1 cellular context compared by ENCODE assay signal in genomic region chr15:59170295-59170881, GRCh38.
TF ChIP-seq lines count a peak whose summit lies in the region.

No MANE protein-coding gene starts in this region.

TF ChIP-seq in K562, 482 proteins besides CTCF, POLR2A, EP300 and RAD21 (continued from another document):
- TF ChIP-seq, protein P1, sequence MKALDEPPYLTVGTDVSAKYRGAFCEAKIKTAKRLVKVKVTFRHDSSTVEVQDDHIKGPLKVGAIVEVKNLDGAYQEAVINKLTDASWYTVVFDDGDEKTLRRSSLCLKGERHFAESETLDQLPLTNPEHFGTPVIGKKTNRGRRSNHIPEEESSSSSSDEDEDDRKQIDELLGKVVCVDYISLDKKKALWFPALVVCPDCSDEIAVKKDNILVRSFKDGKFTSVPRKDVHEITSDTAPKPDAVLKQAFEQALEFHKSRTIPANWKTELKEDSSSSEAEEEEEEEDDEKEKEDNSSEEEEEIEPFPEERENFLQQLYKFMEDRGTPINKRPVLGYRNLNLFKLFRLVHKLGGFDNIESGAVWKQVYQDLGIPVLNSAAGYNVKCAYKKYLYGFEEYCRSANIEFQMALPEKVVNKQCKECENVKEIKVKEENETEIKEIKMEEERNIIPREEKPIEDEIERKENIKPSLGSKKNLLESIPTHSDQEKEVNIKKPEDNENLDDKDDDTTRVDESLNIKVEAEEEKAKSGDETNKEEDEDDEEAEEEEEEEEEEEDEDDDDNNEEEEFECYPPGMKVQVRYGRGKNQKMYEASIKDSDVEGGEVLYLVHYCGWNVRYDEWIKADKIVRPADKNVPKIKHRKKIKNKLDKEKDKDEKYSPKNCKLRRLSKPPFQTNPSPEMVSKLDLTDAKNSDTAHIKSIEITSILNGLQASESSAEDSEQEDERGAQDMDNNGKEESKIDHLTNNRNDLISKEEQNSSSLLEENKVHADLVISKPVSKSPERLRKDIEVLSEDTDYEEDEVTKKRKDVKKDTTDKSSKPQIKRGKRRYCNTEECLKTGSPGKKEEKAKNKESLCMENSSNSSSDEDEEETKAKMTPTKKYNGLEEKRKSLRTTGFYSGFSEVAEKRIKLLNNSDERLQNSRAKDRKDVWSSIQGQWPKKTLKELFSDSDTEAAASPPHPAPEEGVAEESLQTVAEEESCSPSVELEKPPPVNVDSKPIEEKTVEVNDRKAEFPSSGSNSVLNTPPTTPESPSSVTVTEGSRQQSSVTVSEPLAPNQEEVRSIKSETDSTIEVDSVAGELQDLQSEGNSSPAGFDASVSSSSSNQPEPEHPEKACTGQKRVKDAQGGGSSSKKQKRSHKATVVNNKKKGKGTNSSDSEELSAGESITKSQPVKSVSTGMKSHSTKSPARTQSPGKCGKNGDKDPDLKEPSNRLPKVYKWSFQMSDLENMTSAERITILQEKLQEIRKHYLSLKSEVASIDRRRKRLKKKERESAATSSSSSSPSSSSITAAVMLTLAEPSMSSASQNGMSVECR (CRISPR knock-in tag; IDR thresholded peaks at IDR 0.05) = no peak
- no peak for TF ChIP-seq ZNF79 (CRISPR knock-in tag; IDR thresholded peaks at IDR 0.05; ENCODE audit: low read depth)
- no peak for TF ChIP-seq POLR2AphosphoS5 (IDR thresholded peaks at IDR 0.05; ENCODE audit: control insufficient read depth, insufficient read depth, low read depth, low read length)
- no peak for TF ChIP-seq ZNF239 (CRISPR knock-in tag; IDR thresholded peaks at IDR 0.05)
- TF ChIP-seq, protein P2, sequence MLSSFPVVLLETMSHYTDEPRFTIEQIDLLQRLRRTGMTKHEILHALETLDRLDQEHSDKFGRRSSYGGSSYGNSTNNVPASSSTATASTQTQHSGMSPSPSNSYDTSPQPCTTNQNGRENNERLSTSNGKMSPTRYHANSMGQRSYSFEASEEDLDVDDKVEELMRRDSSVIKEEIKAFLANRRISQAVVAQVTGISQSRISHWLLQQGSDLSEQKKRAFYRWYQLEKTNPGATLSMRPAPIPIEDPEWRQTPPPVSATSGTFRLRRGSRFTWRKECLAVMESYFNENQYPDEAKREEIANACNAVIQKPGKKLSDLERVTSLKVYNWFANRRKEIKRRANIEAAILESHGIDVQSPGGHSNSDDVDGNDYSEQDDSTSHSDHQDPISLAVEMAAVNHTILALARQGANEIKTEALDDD (IDR thresholded peaks at IDR 0.05) = no peak
- TF ChIP-seq, protein P3, sequence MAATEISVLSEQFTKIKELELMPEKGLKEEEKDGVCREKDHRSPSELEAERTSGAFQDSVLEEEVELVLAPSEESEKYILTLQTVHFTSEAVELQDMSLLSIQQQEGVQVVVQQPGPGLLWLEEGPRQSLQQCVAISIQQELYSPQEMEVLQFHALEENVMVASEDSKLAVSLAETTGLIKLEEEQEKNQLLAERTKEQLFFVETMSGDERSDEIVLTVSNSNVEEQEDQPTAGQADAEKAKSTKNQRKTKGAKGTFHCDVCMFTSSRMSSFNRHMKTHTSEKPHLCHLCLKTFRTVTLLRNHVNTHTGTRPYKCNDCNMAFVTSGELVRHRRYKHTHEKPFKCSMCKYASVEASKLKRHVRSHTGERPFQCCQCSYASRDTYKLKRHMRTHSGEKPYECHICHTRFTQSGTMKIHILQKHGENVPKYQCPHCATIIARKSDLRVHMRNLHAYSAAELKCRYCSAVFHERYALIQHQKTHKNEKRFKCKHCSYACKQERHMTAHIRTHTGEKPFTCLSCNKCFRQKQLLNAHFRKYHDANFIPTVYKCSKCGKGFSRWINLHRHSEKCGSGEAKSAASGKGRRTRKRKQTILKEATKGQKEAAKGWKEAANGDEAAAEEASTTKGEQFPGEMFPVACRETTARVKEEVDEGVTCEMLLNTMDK (IDR thresholded peaks at IDR 0.05; ENCODE audit: borderline replicate concordance, insufficient read depth, low read depth, low read length, poor library complexity, severe bottlenecking) = no peak
- TF ChIP-seq, protein P4, sequence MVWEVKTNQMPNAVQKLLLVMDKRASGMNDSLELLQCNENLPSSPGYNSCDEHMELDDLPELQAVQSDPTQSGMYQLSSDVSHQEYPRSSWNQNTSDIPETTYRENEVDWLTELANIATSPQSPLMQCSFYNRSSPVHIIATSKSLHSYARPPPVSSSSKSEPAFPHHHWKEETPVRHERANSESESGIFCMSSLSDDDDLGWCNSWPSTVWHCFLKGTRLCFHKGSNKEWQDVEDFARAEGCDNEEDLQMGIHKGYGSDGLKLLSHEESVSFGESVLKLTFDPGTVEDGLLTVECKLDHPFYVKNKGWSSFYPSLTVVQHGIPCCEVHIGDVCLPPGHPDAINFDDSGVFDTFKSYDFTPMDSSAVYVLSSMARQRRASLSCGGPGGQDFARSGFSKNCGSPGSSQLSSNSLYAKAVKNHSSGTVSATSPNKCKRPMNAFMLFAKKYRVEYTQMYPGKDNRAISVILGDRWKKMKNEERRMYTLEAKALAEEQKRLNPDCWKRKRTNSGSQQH (CRISPR knock-in tag; IDR thresholded peaks at IDR 0.05) = no peak
- TF ChIP-seq FIP1L1 (IDR thresholded peaks at IDR 0.05; ENCODE audit: low read depth, low read length, poor library complexity, severe bottlenecking) = no peak
- TF ChIP-seq CREB3L1 (IDR thresholded peaks at IDR 0.05; ENCODE audit: borderline replicate concordance, low read depth) = no peak
- TF ChIP-seq RBM22 (IDR thresholded peaks at IDR 0.05; ENCODE audit: low read depth, low read length, poor library complexity, severe bottlenecking) = no peak
- no peak for TF ChIP-seq ETV1 (tag; conservative IDR thresholded peaks at IDR 0.05; ENCODE audit: low read depth)
